Comparison of ENCODE assay signal across 1 cellular context in the genomic region with DNA sequence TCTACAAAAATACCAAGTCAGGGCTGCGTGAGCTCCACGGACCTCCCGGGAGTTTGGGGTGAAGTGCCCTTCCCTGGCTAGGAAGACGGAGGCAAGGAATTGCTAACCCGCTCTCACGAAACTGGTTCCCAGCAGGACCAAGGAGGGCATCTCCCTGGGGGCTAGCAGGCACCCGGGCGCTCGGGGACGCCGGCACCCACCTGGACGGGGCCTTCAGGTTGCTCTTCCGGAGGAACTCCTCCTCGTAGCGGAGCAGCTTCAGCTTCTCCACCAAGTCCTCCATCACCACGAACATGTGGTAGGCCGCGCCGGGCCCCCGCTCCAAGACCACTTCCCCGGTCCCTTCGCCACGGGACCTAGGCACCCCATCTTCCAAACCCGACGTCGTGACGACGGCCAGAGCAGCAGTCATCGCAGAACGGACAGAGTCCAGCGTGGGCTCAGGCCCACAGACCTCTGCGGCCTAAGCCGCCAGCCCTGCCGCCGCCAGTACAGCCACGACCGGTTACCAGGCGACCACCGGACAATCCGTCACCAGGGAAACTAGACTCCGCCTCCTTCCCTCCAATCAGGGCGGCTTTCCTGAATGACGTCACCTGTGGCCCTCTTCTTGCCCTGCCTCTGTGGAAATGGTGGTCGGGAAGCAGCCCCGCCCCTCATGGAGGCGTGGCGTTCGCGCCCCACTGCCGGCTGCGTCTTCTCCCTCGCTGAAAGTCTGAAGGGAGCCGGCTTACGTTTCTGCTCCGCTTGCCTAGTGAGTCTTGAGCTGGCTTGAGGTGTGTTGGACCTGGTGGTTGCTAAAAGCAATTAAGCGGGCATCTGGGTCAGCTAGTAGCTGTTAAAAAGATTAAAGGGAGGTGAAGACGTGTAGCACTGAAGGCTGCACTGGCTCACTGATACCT.
TF ChIP-seq lines count a peak whose summit lies in the region.

A gene with protein sequence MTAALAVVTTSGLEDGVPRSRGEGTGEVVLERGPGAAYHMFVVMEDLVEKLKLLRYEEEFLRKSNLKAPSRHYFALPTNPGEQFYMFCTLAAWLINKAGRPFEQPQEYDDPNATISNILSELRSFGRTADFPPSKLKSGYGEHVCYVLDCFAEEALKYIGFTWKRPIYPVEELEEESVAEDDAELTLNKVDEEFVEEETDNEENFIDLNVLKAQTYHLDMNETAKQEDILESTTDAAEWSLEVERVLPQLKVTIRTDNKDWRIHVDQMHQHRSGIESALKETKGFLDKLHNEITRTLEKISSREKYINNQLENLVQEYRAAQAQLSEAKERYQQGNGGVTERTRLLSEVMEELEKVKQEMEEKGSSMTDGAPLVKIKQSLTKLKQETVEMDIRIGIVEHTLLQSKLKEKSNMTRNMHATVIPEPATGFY (minus strand): TSS at position 514 of the 902 bp plus-strand sequence. CDS start 102 bp downstream, at position 412.

TF ChIP-seq in H1, 55 proteins besides CTCF, POLR2A, EP300 and RAD21 (continued from another document):
- TF ChIP-seq POLR2AphosphoS5 (IDR thresholded peaks at IDR 0.05; ENCODE audit: low read depth, low read length) (0 out of 2 replicates have a peak, but pooled peaks have one; percentile 0), PHF8 (conservative IDR thresholded peaks at IDR 0.05; ENCODE audit: low read depth, low read length) (peak; percentile 81), SP1 (IDR thresholded peaks at IDR 0.05; ENCODE audit: low read depth, low read length) (peak; percentile 69; the same call in 1 of the 2 replicates), SAP30 (IDR thresholded peaks at IDR 0.05; ENCODE audit: insufficient read depth, insufficient replicate concordance, low read length) (peak; percentile 97), CREB1 (IDR thresholded peaks at IDR 0.05) (peak; percentile 82), SIN3A (conservative IDR thresholded peaks at IDR 0.05 in 1 of 2, IDR thresholded peaks at IDR 0.05 in 1 of 2; ENCODE audit: low read depth in 1 of 2, low read length in 2 of 2) (peak in 1 of 2 experiments; percentile 94; a peak in 2 of 4 replicates), MAX (IDR thresholded peaks at IDR 0.05) (peak; percentile 75), KDM1A (IDR thresholded peaks at IDR 0.05; ENCODE audit: borderline replicate concordance, low read length) (no peak), JUN (IDR thresholded peaks at IDR 0.05; ENCODE audit: low read depth, low read length) (peak; percentile 86), KDM4A (IDR thresholded peaks at IDR 0.05; ENCODE audit: low read depth, low read length, severe bottlenecking) (peak; percentile 98), HDAC2 (IDR thresholded peaks at IDR 0.05; ENCODE audit: borderline replicate concordance in 1 of 2, low read depth in 2 of 2, low read length in 2 of 2) (peak in 1 of 2 experiments; percentile 79; a peak in 1 of 4 replicates), TAF1 (IDR thresholded peaks at IDR 0.05; ENCODE audit: low read depth, low read length) (peak; percentile 58), RFX5 (IDR thresholded peaks at IDR 0.05; ENCODE audit: borderline replicate concordance, low read depth, low read length) (peak; percentile 88), GABPA (IDR thresholded peaks at IDR 0.05; ENCODE audit: borderline replicate concordance, insufficient read depth, low read length) (no peak), JUND (IDR thresholded peaks at IDR 0.05; ENCODE audit: low read length) (peak; percentile 97)
